In the genomic region with DNA sequence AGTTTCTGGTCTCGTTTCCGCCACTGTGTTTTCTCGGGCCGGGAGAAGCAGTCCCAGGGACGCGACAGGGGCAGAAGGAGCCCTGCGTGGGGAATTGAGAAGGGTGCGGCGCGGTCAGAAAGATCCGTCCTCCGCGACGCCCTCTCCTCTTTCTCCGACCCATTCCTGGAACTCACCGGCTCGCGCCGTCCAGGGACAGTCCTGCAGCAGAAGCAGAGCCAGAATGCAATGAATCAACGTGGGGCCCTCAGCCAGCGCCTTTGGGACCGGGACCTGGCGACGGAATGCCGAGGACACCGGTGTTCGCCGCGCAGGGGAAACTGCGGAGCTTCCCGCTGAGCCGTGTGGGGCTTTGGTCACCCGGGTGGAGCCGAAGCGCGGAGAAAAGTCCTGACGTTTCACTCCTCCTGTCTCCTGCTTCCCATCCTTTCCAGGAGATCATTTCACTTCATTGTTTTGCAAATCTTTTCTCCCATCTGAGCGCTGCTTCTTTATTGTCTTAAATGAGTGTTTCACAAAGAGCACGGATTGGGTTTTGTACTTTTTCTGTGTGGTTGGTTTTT, we compare ENCODE assay signal across 9 cellular contexts. TPM values are rescaled to one million over a fixed set of nuclear protein-coding genes. Genes with fewer than 3 reads are reported as not detected.
DNase-seq lines count a peak whose midpoint lies in the region; ATAC-seq, FAIRE-seq and TF ChIP-seq lines count a peak whose summit lies in the region.
"Had no signal": no experiment of that assay in that cellular context is flagged by ENCODE, and none has a peak within 500 bp of the region (broad histone marks: within the 10 kb centered on the region; RNA-seq: fewer than 3 reads in every experiment).

No MANE protein-coding gene starts in this region.

- TF ChIP-seq POLR2A in body of pancreas (IDR thresholded peaks at IDR 0.05) = no peak

- peak overlapping the region; percentile 22 for H2AK5ac ChIP-seq in neuronal stem cell (ENCODE audit: low read depth, low read length)

- H3K79me2 ChIP-seq in DOHH2 (ENCODE audit: control insufficient read depth, low read length) = no peaks in the 10 kb centered on the region
- H3K79me2 ChIP-seq in KMS-11 (ENCODE audit: insufficient read depth, low read depth) = no peaks in the 10 kb centered on the region

- no peak overlapping the region for H3K27ac ChIP-seq in DOHH2 (ENCODE audit: low read depth, low read length)
- H3K27ac ChIP-seq in KMS-11 = no peak overlapping the region
- H3K27ac ChIP-seq in body of pancreas = no peak overlapping the region
- H3K27ac ChIP-seq in neuronal stem cell (replicated peaks; ENCODE audit: low read length) = no peak overlapping the region

- H3K4me3 ChIP-seq in DOHH2 (ENCODE audit: low read length) (peak overlapping the region; percentile 67), KMS-11 (IDR thresholded peaks at IDR 0.05; ENCODE audit: insufficient read depth, low read depth, low read length) (no peak overlapping the region), body of pancreas (no peak overlapping the region), neuronal stem cell (ENCODE audit: low read length in 2 of 2) (no peak overlapping the region)

- no peak overlapping the region for H4K8ac ChIP-seq in neuronal stem cell (ENCODE audit: low read depth, low read length)

- H3K9me3 ChIP-seq in DOHH2 (ENCODE audit: control insufficient read depth, insufficient read depth, low read length) (0 out of 2 replicates have a peak, but pooled peaks cover 3% of the 10 kb centered on the region), body of pancreas (no peaks in the 10 kb centered on the region), neuronal stem cell (replicated peaks in 1 of 2; ENCODE audit: control insufficient read depth in 2 of 2, insufficient read depth in 1 of 2, low read depth in 1 of 2, low read length in 2 of 2) (peaks cover 13 to 37% of the 10 kb centered on the region in 2 donors)

- no peaks in the 10 kb centered on the region for H3K79me1 ChIP-seq in neuronal stem cell (ENCODE audit: low read depth, low read length)

- peak overlapping the region; percentile 76 for H3K23ac ChIP-seq in neuronal stem cell (ENCODE audit: low read depth, low read length, poor library complexity)

- no peak overlapping the region; the same call in 1 of the 2 replicates for H2AFZ ChIP-seq in KMS-11 (ENCODE audit: low read depth)
- peak overlapping the region; percentile 87 for H2AFZ ChIP-seq in neuronal stem cell (ENCODE audit: low read length)

- intact Hi-C loops in body of pancreas (cut with DNase I) = no loop called here

- peak overlapping the region; percentile 91 for H3K14ac ChIP-seq in neuronal stem cell (ENCODE audit: low read length)

- no peak for DNase-seq in body of pancreas
- no peak for DNase-seq in neuronal stem cell (ENCODE audit: low spot score)
- no peak for DNase-seq in activated effector memory CD4-positive, alpha-beta T cell treated with Interleukin-2 at 50 U/mL for 16 hours
- DNase-seq in NCI-H187 treated with DMSO at 0.1 percent for 48 hours (lab: John Stamatoyannopoulos, UW) = no peak
- no peak for DNase-seq in frontal cortex (ENCODE audit: low spot score in 2 of 2)

- H3K4me2 ChIP-seq in DOHH2 (ENCODE audit: low read length) = peak overlapping the region; percentile 82
- H3K4me2 ChIP-seq in KMS-11 = peak overlapping the region; percentile 25; the same call in 1 of the 2 replicates
- H3K4me2 ChIP-seq in neuronal stem cell (ENCODE audit: insufficient read depth, low read length, poor library complexity, severe bottlenecking) = no peak overlapping the region

- no peak for FAIRE-seq in frontal cortex (lab: Jason Lieb, UNC)

- H4K20me1 ChIP-seq in DOHH2 (ENCODE audit: control insufficient read depth, insufficient read depth, low read depth, low read length) = no peaks in the 10 kb centered on the region
- H4K20me1 ChIP-seq in KMS-11 (ENCODE audit: insufficient read depth) = no peaks in the 10 kb centered on the region

- H3K36me3 ChIP-seq in DOHH2 (ENCODE audit: control insufficient read depth, low read length) (no peaks in the 10 kb centered on the region), KMS-11 (ENCODE audit: insufficient read depth) (no peaks in the 10 kb centered on the region), body of pancreas (replicated peaks in 1 of 2; ENCODE audit: insufficient read depth in 1 of 2, low read depth in 2 of 2) (no peaks in the 10 kb centered on the region), neuronal stem cell (replicated peaks in 1 of 2; ENCODE audit: control insufficient read depth in 2 of 2, insufficient read depth in 2 of 2, low read length in 2 of 2) (no peaks in the 10 kb centered on the region)

- no peak overlapping the region for H4K91ac ChIP-seq in neuronal stem cell (ENCODE audit: low read depth, low read length, poor library complexity)

- no peak overlapping the region for H2BK12ac ChIP-seq in neuronal stem cell (ENCODE audit: low read length)

- no peak for TF ChIP-seq CTCF in DOHH2 (IDR thresholded peaks at IDR 0.05; ENCODE audit: low read depth, low read length, poor library complexity, severe bottlenecking)
- no peak for TF ChIP-seq CTCF in KMS-11 (conservative IDR thresholded peaks at IDR 0.05; ENCODE audit: low read depth, low read length)
- no peak for TF ChIP-seq CTCF in body of pancreas (IDR thresholded peaks at IDR 0.05)

- H3K4me1 ChIP-seq in DOHH2 (ENCODE audit: control insufficient read depth, low read length) (peaks cover 21% of the 10 kb centered on the region), KMS-11 (ENCODE audit: low read depth, poor library complexity, severe bottlenecking) (no peaks in the 10 kb centered on the region), body of pancreas (peaks cover 28% of the 10 kb centered on the region), neuronal stem cell (ENCODE audit: control insufficient read depth in 2 of 2, insufficient read depth in 1 of 2, low read depth in 1 of 2, low read length in 2 of 2) (peaks cover 5 to 10% of the 10 kb centered on the region in 2 donors)

- WGBS in body of pancreas, 2 donors = 1% methylated on average over 29 to 39 of the region's 39 CpGs
- WGBS in neuronal stem cell (ENCODE audit: extremely low coverage in 2 of 2, insufficient read length in 2 of 2, insufficient replicate concordance in 1 of 2), 2 donors = no CpG with 5 or more reads among the region's 39 CpGs

- peak; percentile 49 for ATAC-seq in body of pancreas
- no peak for ATAC-seq in esophagus mucosa

- H3K18ac ChIP-seq in neuronal stem cell (ENCODE audit: low read length) = peak overlapping the region; percentile 72

- no peak overlapping the region for H2BK120ac ChIP-seq in neuronal stem cell (ENCODE audit: low read depth, low read length)

- H2BK5ac ChIP-seq in neuronal stem cell (ENCODE audit: low read length) = no peak overlapping the region

- no peak overlapping the region for H3K4ac ChIP-seq in neuronal stem cell (ENCODE audit: low read length)

- no peak overlapping the region for H2BK15ac ChIP-seq in neuronal stem cell (ENCODE audit: low read length)

- H3K9ac ChIP-seq in KMS-11 = no peak overlapping the region
- no peak overlapping the region for H3K9ac ChIP-seq in neuronal stem cell (ENCODE audit: low read depth, low read length, poor library complexity)

- H3K9me2 ChIP-seq in DOHH2 (replicated peaks; ENCODE audit: control insufficient read depth, low read length) = no peaks in the 10 kb centered on the region

- no peaks in the 10 kb centered on the region for H3F3A ChIP-seq in DOHH2 (ENCODE audit: control insufficient read depth, insufficient read depth)

- peaks cover 82% of the 10 kb centered on the region for H3K27me3 ChIP-seq in DOHH2 (ENCODE audit: control insufficient read depth, low read length)
- H3K27me3 ChIP-seq in KMS-11 (ENCODE audit: insufficient read depth, low read depth) = peaks cover 28% of the 10 kb centered on the region
- H3K27me3 ChIP-seq in body of pancreas = peaks cover 0 to 47% of the 10 kb centered on the region in 2 donors
- peaks cover 40 to 93% (median 76%) of the 10 kb centered on the region in 3 experiments for H3K27me3 ChIP-seq in neuronal stem cell (ENCODE audit: control insufficient read depth in 3 of 3, insufficient read depth in 3 of 3, low read depth in 1 of 3, low read length in 3 of 3)

RNA-seq across cellular contexts. Expression of a gene that starts 26.4 kb away (rescaled TPM):
- not detected for total RNA-seq in body of pancreas
- polyA plus RNA-seq in neuronal stem cell (2013, experiment 1 of 2) = 2.0 TPM
- 2.1 TPM for polyA plus RNA-seq in neuronal stem cell (2013, experiment 2 of 2)
- 1.2 TPM for total RNA-seq in esophagus mucosa
- 1.6 TPM for total RNA-seq in frontal cortex

RNA-seq across cellular contexts. Expression of a gene that starts 35.1 kb away (rescaled TPM):
- total RNA-seq in body of pancreas (not detected), esophagus mucosa (30.4 TPM), frontal cortex (not detected)
- polyA plus RNA-seq in neuronal stem cell (2013, experiment 1 of 2) = not detected
- polyA plus RNA-seq in neuronal stem cell (2013, experiment 2 of 2) = not detected
- total RNA-seq: cerebellum had no signal

RNA-seq across cellular contexts. Expression of a gene that starts 48.4 kb away (rescaled TPM):
- total RNA-seq in body of pancreas (under 1 TPM in 1 of 2 donors, not detected in 1; 0.26 TPM), esophagus mucosa (5.2 TPM), frontal cortex (5.3 TPM)
- not detected for polyA plus RNA-seq in neuronal stem cell (2013, experiment 1 of 2)
- 0.03 TPM for polyA plus RNA-seq in neuronal stem cell (2013, experiment 2 of 2)

Comparison
In these comparisons a context has a peak if more than half of its experiments do, and no peak if none do; other contexts are left out.
1. RNA of a gene that starts 35.1 kb away (total RNA-seq): 30.4 TPM in esophagus mucosa (single experiment); not detected in body of pancreas and not detected in frontal cortex (single experiment); every median in the first group is over 10 times any median in the second.